ENCODE assay signal across 7 cellular contexts in genomic region chr20:32110173-32110704, GRCh38. TPM values are rescaled to one million over a fixed set of nuclear protein-coding genes. Genes with fewer than 3 reads are reported as not detected.
DNase-seq lines count a peak whose midpoint lies in the region; ATAC-seq, FAIRE-seq and TF ChIP-seq lines count a peak whose summit lies in the region.

No MANE protein-coding gene starts in this region.

- H3K36me3 ChIP-seq in OCI-LY7 (ENCODE audit: insufficient read depth, low read length) (peaks cover 24% of the 10 kb centered on the region), endothelial cell of umbilical vein (ENCODE audit: control insufficient read depth in 2 of 2, extremely low read depth in 1 of 2, insufficient read depth in 2 of 2, low read length in 2 of 2) (no peaks in the 10 kb centered on the region), pancreas (no peaks in the 10 kb centered on the region)

- no peak for TF ChIP-seq POLR2A in endothelial cell of umbilical vein (IDR thresholded peaks at IDR 0.05; ENCODE audit: low read depth, low read length)

- H3K79me2 ChIP-seq in OCI-LY7 (ENCODE audit: insufficient read depth, low read depth, low read length) (peaks cover 53% of the 10 kb centered on the region), endothelial cell of umbilical vein (ENCODE audit: control insufficient read depth, insufficient read depth, low read length) (peaks cover 52% of the 10 kb centered on the region)

- ATAC-seq in pancreas (peak in 3 of 4 donors; percentile 12 to 15 (median 15)), GM19328 (IDR thresholded peaks at IDR 0.05; ENCODE audit: unreplicated experiment) (no peak), omental fat pad (ENCODE audit: low FRiP score) (no peak)

- FAIRE-seq in endothelial cell of umbilical vein (lab: Jason Lieb, UNC), result peak; percentile 66
- no peak for FAIRE-seq in pancreas (lab: Jason Lieb, UNC)

- DNase-seq in H4 (ENCODE audit: low spot score), result peak; percentile 16
- DNase-seq in OCI-LY7 (ENCODE audit: low spot score), result no peak
- no peak for DNase-seq in endothelial cell of umbilical vein (ENCODE audit: low read depth, low spot score)
- peak in 2 of 6 donors; percentile 21 to 31 for DNase-seq in pancreas
- DNase-seq in omental fat pad (ENCODE audit: low spot score), result no peak
- DNase-seq in stimulated activated CD4-positive, alpha-beta T cell treated with anti-CD3 and anti-CD28 coated beads, Interleukin-4, amount 100 ng/mL, for 1 hour, result no peak

- intact Hi-C loops in OCI-LY7 (cut with micrococcal nuclease; ENCODE audit: unreplicated experiment) (no loop called here), endothelial cell of umbilical vein (cut with micrococcal nuclease) (no loop called here), pancreas (cut with DNase I) (no loop called here)

- peak overlapping the region; percentile 77 for H2AFZ ChIP-seq in OCI-LY7 (ENCODE audit: low read length)
- peak overlapping the region; percentile 76 for H2AFZ ChIP-seq in endothelial cell of umbilical vein (ENCODE audit: low read depth, low read length)

- CTCF ChIA-PET in OCI-LY7 (lab: Charles Lee; ENCODE audit: unreplicated experiment), result interaction anchor here (0.6 to 1.0 kb wide), 2 partner anchors 19 to 292 kb away, joined by 4 read pairs; no protein-coding TSS in a partner anchor
- CTCF ChIA-PET in endothelial cell of umbilical vein (lab: Charles Lee), result interaction anchor here (0.7 to 1.3 kb wide), 2 partner anchors 10 to 222 kb away, joined by 3 to 4 read pairs; no protein-coding TSS in a partner anchor

- no peaks in the 10 kb centered on the region; the same call in 1 of the 2 replicates for H3K9me2 ChIP-seq in OCI-LY7 (ENCODE audit: insufficient read depth, low read length)

- no peaks in the 10 kb centered on the region for H3K9me1 ChIP-seq in endothelial cell of umbilical vein (replicated peaks; ENCODE audit: control insufficient read depth, extremely low read depth, insufficient read depth, low read length)

- peak overlapping the region; percentile 71 for H3K27ac ChIP-seq in OCI-LY7 (ENCODE audit: low read depth, low read length, poor library complexity, severe bottlenecking)
- H3K27ac ChIP-seq in endothelial cell of umbilical vein (ENCODE audit: insufficient read depth, low read depth, low read length), result peak overlapping the region; percentile 96
- peak overlapping the region in 2 of 4 donors; percentile 97 to 99 for H3K27ac ChIP-seq in pancreas

- H4K20me1 ChIP-seq in OCI-LY7 (ENCODE audit: insufficient read depth, low read length), result peaks cover 6% of the 10 kb centered on the region; the same call in 1 of the 2 replicates
- no peaks in the 10 kb centered on the region for H4K20me1 ChIP-seq in endothelial cell of umbilical vein (replicated peaks; ENCODE audit: control insufficient read depth, extremely low read depth, insufficient read depth, low read length)

- BruUV-seq in OCI-LY7 (replicated peaks; lab: Mats Ljungman, UMichigan) (no TSS peak), endothelial cell of umbilical vein (replicated peaks; lab: Mats Ljungman, UMichigan) (TSS peak; percentile 49)

- POLR2A ChIA-PET in OCI-LY7 (lab: Charles Lee), result interaction anchor here (0.6 to 1.3 kb wide), 3 partner anchors 20 to 163 kb away, joined by 3 to 4 read pairs (median 3); no protein-coding TSS in a partner anchor
- POLR2A ChIA-PET in endothelial cell of umbilical vein (lab: Charles Lee), result no interaction called here

- peaks cover 13% of the 10 kb centered on the region for H3K4me1 ChIP-seq in OCI-LY7 (ENCODE audit: insufficient read depth, low read length, poor library complexity, severe bottlenecking)
- H3K4me1 ChIP-seq in endothelial cell of umbilical vein (ENCODE audit: control insufficient read depth, extremely low read depth, insufficient read depth, low read length), result peaks cover 9% of the 10 kb centered on the region
- peaks cover 0 to 15% (median 4%) of the 10 kb centered on the region in 3 donors for H3K4me1 ChIP-seq in pancreas

- H3K4me2 ChIP-seq in OCI-LY7 (ENCODE audit: low read length) (peak overlapping the region; percentile 93), endothelial cell of umbilical vein (ENCODE audit: insufficient read depth, low read length) (peak overlapping the region; percentile 83)

- WGBS in pancreas, 2 donors, result 1 to 2% methylated on average over 8 of the region's 8 CpGs

- H3K27me3 ChIP-seq in endothelial cell of umbilical vein (ENCODE audit: control insufficient read depth in 2 of 2, insufficient read depth in 2 of 2, low read length in 2 of 2) (no peaks in the 10 kb centered on the region), pancreas (no peaks in the 10 kb centered on the region)

- no peak for TF ChIP-seq CTCF in OCI-LY7 (conservative IDR thresholded peaks at IDR 0.05; ENCODE audit: low read length)
- no peak for TF ChIP-seq CTCF in endothelial cell of umbilical vein (IDR thresholded peaks at IDR 0.05; ENCODE audit: extremely low read depth in 1 of 2, insufficient read depth in 1 of 2, low read depth in 1 of 2, low read length in 2 of 2)
- no peak for TF ChIP-seq CTCF in pancreas (IDR thresholded peaks at IDR 0.05)
- TF ChIP-seq CTCF in omental fat pad (IDR thresholded peaks at IDR 0.05), result no peak

- H3K4me3 ChIP-seq in OCI-LY7 (ENCODE audit: low read depth, low read length, poor library complexity, severe bottlenecking), result peak overlapping the region; percentile 82
- H3K4me3 ChIP-seq in endothelial cell of umbilical vein (replicated peaks in 1 of 3; ENCODE audit: insufficient read depth in 1 of 3, low read depth in 1 of 3, low read length in 3 of 3), result peak overlapping the region; percentile 25 to 79 (median 75)
- peak overlapping the region; percentile 81 to 99 (median 86) for H3K4me3 ChIP-seq in pancreas

- peak overlapping the region; percentile 97 for H3K9ac ChIP-seq in endothelial cell of umbilical vein (replicated peaks; ENCODE audit: extremely low read depth, insufficient read depth, low read length)

- H3K9me3 ChIP-seq in OCI-LY7 (ENCODE audit: low read length) (no peaks in the 10 kb centered on the region), endothelial cell of umbilical vein (replicated peaks; ENCODE audit: control insufficient read depth, insufficient read depth, low read length) (no peaks in the 10 kb centered on the region), pancreas (no peaks in the 10 kb centered on the region)

- dilution Hi-C loops in endothelial cell of umbilical vein (cut with MboI; ENCODE audit: extremely low pct_ligation_motif_present, low sequenced_read_pairs), result no loop called here

TF ChIP-seq in endothelial cell of umbilical vein, 7 proteins besides CTCF, POLR2A, EP300 and RAD21:
- TF ChIP-seq MYC (IDR thresholded peaks at IDR 0.05; ENCODE audit: low read depth, low read length) (no peak), JUN (IDR thresholded peaks at IDR 0.05; ENCODE audit: borderline replicate concordance, insufficient read depth, insufficient read length, low read depth) (no peak), POLR2AphosphoS5 (IDR thresholded peaks at IDR 0.05; ENCODE audit: insufficient read depth, low read depth, low read length) (no peak), EZH2 (IDR thresholded peaks at IDR 0.05; ENCODE audit: borderline replicate concordance, low read depth, low read length, severe bottlenecking) (no peak), FOS (IDR thresholded peaks at IDR 0.05; ENCODE audit: borderline replicate concordance, insufficient read depth, low read length) (no peak), MAX (IDR thresholded peaks at IDR 0.05; ENCODE audit: insufficient read depth, insufficient read length) (no peak), GATA2 (IDR thresholded peaks at IDR 0.05; ENCODE audit: insufficient read depth, insufficient read length, low read depth, low read length) (no peak)
TF ChIP-seq in endothelial cell of umbilical vein: peak in this region for 0.

RNA-seq across cellular contexts. Expression of gene TM9SF4, which starts 0.7 kb away (rescaled TPM):
- 30.5 and 39.7 TPM in 2 replicates for total RNA-seq in H4 (2014; rRNA removed; shearing (Covaris generic))
- total RNA-seq in OCI-LY7 (2014; rRNA removed; shearing (Covaris generic)), result 16.6 and 20.8 TPM in 2 replicates
- total RNA-seq in OCI-LY7 (2022) (38.9 and 40.7 TPM in 2 replicates), endothelial cell of umbilical vein (46.4 and 48.2 TPM in 2 replicates), pancreas (10 to 100 TPM; 15.3 to 30.2 (median 20.9) TPM), omental fat pad (10 to 100 TPM; 23.3 to 32.3 (median 31.5) TPM)
- polyA plus RNA-seq in endothelial cell of umbilical vein (61.9 and 67.3 TPM in 2 replicates), pancreas (10 to 100 TPM; 12.7 to 23.7 TPM)
- polyA plus RNA-seq in endothelial cell of umbilical vein (2011; cell fraction: cytosol; rRNA removed), result 46.8 and 53.1 TPM in 2 replicates
- polyA plus RNA-seq in endothelial cell of umbilical vein (2011; cell fraction: nucleus; rRNA removed), result 71.8 and 75.9 TPM in 2 replicates
- 44.3 and 47.0 TPM in 2 replicates for polyA plus RNA-seq in endothelial cell of umbilical vein (2012)
- 103 and 116 TPM in 2 replicates for polyA minus RNA-seq in endothelial cell of umbilical vein
- polyA minus RNA-seq in endothelial cell of umbilical vein (2011; cell fraction: cytosol; rRNA and poly(A)+ RNA removed), result 45.2 TPM
- polyA minus RNA-seq in endothelial cell of umbilical vein (2011; cell fraction: nucleus; rRNA and poly(A)+ RNA removed), result 58.5 and 60.6 TPM in 2 replicates

RNA-seq across cellular contexts. Expression of gene HCK, which starts 58.2 kb away (rescaled TPM):
- total RNA-seq in H4 (2014; rRNA removed; shearing (Covaris generic)), result not detected in 2 replicates
- 0.19 TPM in 1 of 2 replicates, not detected in the other for total RNA-seq in OCI-LY7 (2014; rRNA removed; shearing (Covaris generic))
- total RNA-seq in OCI-LY7 (2022), result 2.2 and 3.2 TPM in 2 replicates
- total RNA-seq in endothelial cell of umbilical vein, result not detected in 2 replicates
- polyA plus RNA-seq in endothelial cell of umbilical vein, result not detected in 2 replicates
- polyA plus RNA-seq in endothelial cell of umbilical vein (2011; cell fraction: cytosol; rRNA removed), result not detected in 2 replicates
- polyA plus RNA-seq in endothelial cell of umbilical vein (2011; cell fraction: nucleus; rRNA removed), result not detected in 2 replicates
- polyA plus RNA-seq in endothelial cell of umbilical vein (2012), result not detected in 2 replicates
- not detected in 2 replicates for polyA minus RNA-seq in endothelial cell of umbilical vein
- not detected for polyA minus RNA-seq in endothelial cell of umbilical vein (2011; cell fraction: cytosol; rRNA and poly(A)+ RNA removed)
- not detected in 2 replicates for polyA minus RNA-seq in endothelial cell of umbilical vein (2011; cell fraction: nucleus; rRNA and poly(A)+ RNA removed)
- 10 to 100 TPM in 1 of 6 donors, 1 to 10 TPM in 3, under 1 TPM in 2; 0.42 to 12.9 (median 2.3) TPM for total RNA-seq in pancreas
- 1 to 10 TPM; 2.1 to 2.3 TPM for polyA plus RNA-seq in pancreas
- 10 to 100 TPM; 22.4 to 68.6 (median 39.2) TPM for total RNA-seq in omental fat pad

Comparison
In these comparisons a context has a peak if more than half of its experiments do, and no peak if none do; other contexts are left out.
1. ATAC-seq: peak in pancreas (3 of 4); none in GM19328 (single experiment) and omental fat pad (single experiment).
2. Peak in every context shown above with its lines, with median percentiles within 50 percentile points of each other: H3K4me3 ChIP-seq.